Comparison of ENCODE assay signal across 1 cellular context in the genomic region with DNA sequence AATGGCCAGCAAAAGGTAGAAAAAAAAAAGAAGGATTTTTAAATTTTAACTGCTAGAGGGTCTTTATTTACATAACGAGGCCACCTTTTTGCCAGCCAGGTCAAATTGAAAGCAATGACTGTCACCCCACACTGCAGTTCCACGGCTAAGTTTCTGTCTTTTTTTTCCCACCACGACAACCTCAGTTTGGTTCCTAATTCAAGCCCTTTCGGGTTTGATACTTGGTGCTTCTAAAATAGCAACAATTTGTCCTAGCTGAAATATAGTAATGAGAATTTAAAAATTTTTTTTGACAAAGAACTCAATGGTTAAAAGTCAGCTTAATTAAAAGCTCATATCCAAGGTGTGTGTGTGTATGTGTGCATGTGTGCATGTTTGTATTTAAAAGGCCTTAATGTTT.
TF ChIP-seq lines count a peak whose summit lies in the region.

No MANE protein-coding gene starts in this region.

TF ChIP-seq in GM12878, 131 proteins besides CTCF, POLR2A, EP300 and RAD21 (continued from another document and continues in another):
- TF ChIP-seq, protein P1, sequence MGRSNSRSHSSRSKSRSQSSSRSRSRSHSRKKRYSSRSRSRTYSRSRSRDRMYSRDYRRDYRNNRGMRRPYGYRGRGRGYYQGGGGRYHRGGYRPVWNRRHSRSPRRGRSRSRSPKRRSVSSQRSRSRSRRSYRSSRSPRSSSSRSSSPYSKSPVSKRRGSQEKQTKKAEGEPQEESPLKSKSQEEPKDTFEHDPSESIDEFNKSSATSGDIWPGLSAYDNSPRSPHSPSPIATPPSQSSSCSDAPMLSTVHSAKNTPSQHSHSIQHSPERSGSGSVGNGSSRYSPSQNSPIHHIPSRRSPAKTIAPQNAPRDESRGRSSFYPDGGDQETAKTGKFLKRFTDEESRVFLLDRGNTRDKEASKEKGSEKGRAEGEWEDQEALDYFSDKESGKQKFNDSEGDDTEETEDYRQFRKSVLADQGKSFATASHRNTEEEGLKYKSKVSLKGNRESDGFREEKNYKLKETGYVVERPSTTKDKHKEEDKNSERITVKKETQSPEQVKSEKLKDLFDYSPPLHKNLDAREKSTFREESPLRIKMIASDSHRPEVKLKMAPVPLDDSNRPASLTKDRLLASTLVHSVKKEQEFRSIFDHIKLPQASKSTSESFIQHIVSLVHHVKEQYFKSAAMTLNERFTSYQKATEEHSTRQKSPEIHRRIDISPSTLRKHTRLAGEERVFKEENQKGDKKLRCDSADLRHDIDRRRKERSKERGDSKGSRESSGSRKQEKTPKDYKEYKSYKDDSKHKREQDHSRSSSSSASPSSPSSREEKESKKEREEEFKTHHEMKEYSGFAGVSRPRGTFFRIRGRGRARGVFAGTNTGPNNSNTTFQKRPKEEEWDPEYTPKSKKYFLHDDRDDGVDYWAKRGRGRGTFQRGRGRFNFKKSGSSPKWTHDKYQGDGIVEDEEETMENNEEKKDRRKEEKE (IDR thresholded peaks at IDR 0.05) = no peak
- no peak for TF ChIP-seq RELA (IDR thresholded peaks at IDR 0.05; ENCODE audit: borderline replicate concordance, partially characterized antibody)
- peak; percentile 90 for TF ChIP-seq MEF2A (IDR thresholded peaks at IDR 0.05; ENCODE audit: insufficient read depth, low read depth, low read length)
- no peak for TF ChIP-seq PML (IDR thresholded peaks at IDR 0.05; ENCODE audit: low read length)
- no peak for TF ChIP-seq PKNOX1 (IDR thresholded peaks at IDR 0.05)
- TF ChIP-seq NR2F1 (conservative IDR thresholded peaks at IDR 0.05) = no peak
- TF ChIP-seq, protein P2, sequence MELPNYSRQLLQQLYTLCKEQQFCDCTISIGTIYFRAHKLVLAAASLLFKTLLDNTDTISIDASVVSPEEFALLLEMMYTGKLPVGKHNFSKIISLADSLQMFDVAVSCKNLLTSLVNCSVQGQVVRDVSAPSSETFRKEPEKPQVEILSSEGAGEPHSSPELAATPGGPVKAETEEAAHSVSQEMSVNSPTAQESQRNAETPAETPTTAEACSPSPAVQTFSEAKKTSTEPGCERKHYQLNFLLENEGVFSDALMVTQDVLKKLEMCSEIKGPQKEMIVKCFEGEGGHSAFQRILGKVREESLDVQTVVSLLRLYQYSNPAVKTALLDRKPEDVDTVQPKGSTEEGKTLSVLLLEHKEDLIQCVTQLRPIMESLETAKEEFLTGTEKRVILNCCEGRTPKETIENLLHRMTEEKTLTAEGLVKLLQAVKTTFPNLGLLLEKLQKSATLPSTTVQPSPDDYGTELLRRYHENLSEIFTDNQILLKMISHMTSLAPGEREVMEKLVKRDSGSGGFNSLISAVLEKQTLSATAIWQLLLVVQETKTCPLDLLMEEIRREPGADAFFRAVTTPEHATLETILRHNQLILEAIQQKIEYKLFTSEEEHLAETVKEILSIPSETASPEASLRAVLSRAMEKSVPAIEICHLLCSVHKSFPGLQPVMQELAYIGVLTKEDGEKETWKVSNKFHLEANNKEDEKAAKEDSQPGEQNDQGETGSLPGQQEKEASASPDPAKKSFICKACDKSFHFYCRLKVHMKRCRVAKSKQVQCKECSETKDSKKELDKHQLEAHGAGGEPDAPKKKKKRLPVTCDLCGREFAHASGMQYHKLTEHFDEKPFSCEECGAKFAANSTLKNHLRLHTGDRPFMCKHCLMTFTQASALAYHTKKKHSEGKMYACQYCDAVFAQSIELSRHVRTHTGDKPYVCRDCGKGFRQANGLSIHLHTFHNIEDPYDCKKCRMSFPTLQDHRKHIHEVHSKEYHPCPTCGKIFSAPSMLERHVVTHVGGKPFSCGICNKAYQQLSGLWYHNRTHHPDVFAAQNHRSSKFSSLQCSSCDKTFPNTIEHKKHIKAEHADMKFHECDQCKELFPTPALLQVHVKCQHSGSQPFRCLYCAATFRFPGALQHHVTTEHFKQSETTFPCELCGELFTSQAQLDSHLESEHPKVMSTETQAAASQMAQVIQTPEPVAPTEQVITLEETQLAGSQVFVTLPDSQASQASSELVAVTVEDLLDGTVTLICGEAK (IDR thresholded peaks at IDR 0.05; ENCODE audit: borderline replicate concordance) = no peak
- no peak for TF ChIP-seq ZZZ3 (IDR thresholded peaks at IDR 0.05; ENCODE audit: control insufficient read depth, insufficient read length, low read depth)
- TF ChIP-seq ESRRA (IDR thresholded peaks at IDR 0.05; ENCODE audit: low read length) = no peak
- peak; percentile 59 for TF ChIP-seq JUNB (IDR thresholded peaks at IDR 0.05)
- no peak for TF ChIP-seq ZNF592 (IDR thresholded peaks at IDR 0.05)
- no peak for TF ChIP-seq CEBPB (IDR thresholded peaks at IDR 0.05; ENCODE audit: borderline replicate concordance in 1 of 2, low read depth in 2 of 2, low read length in 2 of 2)
- no peak for TF ChIP-seq ETV6 (conservative IDR thresholded peaks at IDR 0.05 in 1 of 2, IDR thresholded peaks at IDR 0.05 in 1 of 2; ENCODE audit: borderline replicate concordance in 1 of 2, low read depth in 1 of 2)
- TF ChIP-seq NFXL1 (IDR thresholded peaks at IDR 0.05; ENCODE audit: borderline replicate concordance) = no peak
- TF ChIP-seq ATF7 (IDR thresholded peaks at IDR 0.05; ENCODE audit: low read depth) = no peak
- TF ChIP-seq MTA3 (IDR thresholded peaks at IDR 0.05; ENCODE audit: borderline replicate concordance, low read length) = no peak
- no peak for TF ChIP-seq RFX5 (IDR thresholded peaks at IDR 0.05; ENCODE audit: low read depth, low read length)
- TF ChIP-seq IRF4 (IDR thresholded peaks at IDR 0.05; ENCODE audit: low read depth, low read length) = 0 out of 2 replicates have a peak, but pooled peaks have one; percentile 53
- no peak for TF ChIP-seq USF1 (IDR thresholded peaks at IDR 0.05; ENCODE audit: borderline replicate concordance, extremely low read length, insufficient read depth, low read depth, low read length)
- peak; percentile 86 for TF ChIP-seq PAX5 (IDR thresholded peaks at IDR 0.05; ENCODE audit: borderline replicate concordance, low read depth, low read length)
- TF ChIP-seq CBFB (IDR thresholded peaks at IDR 0.05; ENCODE audit: low read depth) = no peak
- TF ChIP-seq, protein P3, sequence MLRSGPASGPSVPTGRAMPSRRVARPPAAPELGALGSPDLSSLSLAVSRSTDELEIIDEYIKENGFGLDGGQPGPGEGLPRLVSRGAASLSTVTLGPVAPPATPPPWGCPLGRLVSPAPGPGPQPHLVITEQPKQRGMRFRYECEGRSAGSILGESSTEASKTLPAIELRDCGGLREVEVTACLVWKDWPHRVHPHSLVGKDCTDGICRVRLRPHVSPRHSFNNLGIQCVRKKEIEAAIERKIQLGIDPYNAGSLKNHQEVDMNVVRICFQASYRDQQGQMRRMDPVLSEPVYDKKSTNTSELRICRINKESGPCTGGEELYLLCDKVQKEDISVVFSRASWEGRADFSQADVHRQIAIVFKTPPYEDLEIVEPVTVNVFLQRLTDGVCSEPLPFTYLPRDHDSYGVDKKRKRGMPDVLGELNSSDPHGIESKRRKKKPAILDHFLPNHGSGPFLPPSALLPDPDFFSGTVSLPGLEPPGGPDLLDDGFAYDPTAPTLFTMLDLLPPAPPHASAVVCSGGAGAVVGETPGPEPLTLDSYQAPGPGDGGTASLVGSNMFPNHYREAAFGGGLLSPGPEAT (IDR thresholded peaks at IDR 0.05; ENCODE audit: low read depth) = 0 out of 2 replicates have a peak, but pooled peaks have one; percentile 35
- no peak for TF ChIP-seq NKRF (conservative IDR thresholded peaks at IDR 0.05)
- no peak for TF ChIP-seq ASH2L (IDR thresholded peaks at IDR 0.05; ENCODE audit: borderline replicate concordance, low read depth)
- no peak for TF ChIP-seq GABPA (IDR thresholded peaks at IDR 0.05; ENCODE audit: low read depth)
- no peak for TF ChIP-seq IKZF2 (IDR thresholded peaks at IDR 0.05)
- peak; percentile 96 for TF ChIP-seq MEF2B (IDR thresholded peaks at IDR 0.05; ENCODE audit: partially characterized antibody, poor library complexity, severe bottlenecking)
- TF ChIP-seq, protein P4, sequence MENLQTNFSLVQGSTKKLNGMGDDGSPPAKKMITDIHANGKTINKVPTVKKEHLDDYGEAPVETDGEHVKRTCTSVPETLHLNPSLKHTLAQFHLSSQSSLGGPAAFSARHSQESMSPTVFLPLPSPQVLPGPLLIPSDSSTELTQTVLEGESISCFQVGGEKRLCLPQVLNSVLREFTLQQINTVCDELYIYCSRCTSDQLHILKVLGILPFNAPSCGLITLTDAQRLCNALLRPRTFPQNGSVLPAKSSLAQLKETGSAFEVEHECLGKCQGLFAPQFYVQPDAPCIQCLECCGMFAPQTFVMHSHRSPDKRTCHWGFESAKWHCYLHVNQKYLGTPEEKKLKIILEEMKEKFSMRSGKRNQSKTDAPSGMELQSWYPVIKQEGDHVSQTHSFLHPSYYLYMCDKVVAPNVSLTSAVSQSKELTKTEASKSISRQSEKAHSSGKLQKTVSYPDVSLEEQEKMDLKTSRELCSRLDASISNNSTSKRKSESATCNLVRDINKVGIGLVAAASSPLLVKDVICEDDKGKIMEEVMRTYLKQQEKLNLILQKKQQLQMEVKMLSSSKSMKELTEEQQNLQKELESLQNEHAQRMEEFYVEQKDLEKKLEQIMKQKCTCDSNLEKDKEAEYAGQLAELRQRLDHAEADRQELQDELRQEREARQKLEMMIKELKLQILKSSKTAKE (IDR thresholded peaks at IDR 0.05; ENCODE audit: low read depth, poor library complexity, severe bottlenecking) = no peak
- TF ChIP-seq JUND (IDR thresholded peaks at IDR 0.05; ENCODE audit: low read depth, low read length) = no peak
- TF ChIP-seq KDM1A (IDR thresholded peaks at IDR 0.05; ENCODE audit: borderline replicate concordance) = no peak
- no peak for TF ChIP-seq NR2C2 (IDR thresholded peaks at IDR 0.05; ENCODE audit: borderline replicate concordance, control insufficient read depth, insufficient read length, low read depth)
- 0 out of 3 replicates have a peak, but pooled peaks have one; percentile 16 for TF ChIP-seq POU2F2 (IDR thresholded peaks at IDR 0.05; ENCODE audit: borderline replicate concordance, low read depth, low read length)
- no peak for TF ChIP-seq SMARCA5 (IDR thresholded peaks at IDR 0.05)
- TF ChIP-seq SMAD5 (IDR thresholded peaks at IDR 0.05; ENCODE audit: low read depth) = no peak
- TF ChIP-seq ZNF24 (IDR thresholded peaks at IDR 0.05) = no peak
- no peak for TF ChIP-seq DPF2 (IDR thresholded peaks at IDR 0.05)
- no peak for TF ChIP-seq BRCA1 (IDR thresholded peaks at IDR 0.05; ENCODE audit: low read depth, low read length)
- TF ChIP-seq CHD1 (IDR thresholded peaks at IDR 0.05; ENCODE audit: low read depth, low read length) = no peak
- TF ChIP-seq HDGF (IDR thresholded peaks at IDR 0.05) = no peak
- no peak for TF ChIP-seq TBL1XR1 (IDR thresholded peaks at IDR 0.05; ENCODE audit: low read depth, low read length)
- TF ChIP-seq HDAC2 (IDR thresholded peaks at IDR 0.05) = no peak
